Comparison of ENCODE assay signal across 1 cellular context in the genomic region with DNA sequence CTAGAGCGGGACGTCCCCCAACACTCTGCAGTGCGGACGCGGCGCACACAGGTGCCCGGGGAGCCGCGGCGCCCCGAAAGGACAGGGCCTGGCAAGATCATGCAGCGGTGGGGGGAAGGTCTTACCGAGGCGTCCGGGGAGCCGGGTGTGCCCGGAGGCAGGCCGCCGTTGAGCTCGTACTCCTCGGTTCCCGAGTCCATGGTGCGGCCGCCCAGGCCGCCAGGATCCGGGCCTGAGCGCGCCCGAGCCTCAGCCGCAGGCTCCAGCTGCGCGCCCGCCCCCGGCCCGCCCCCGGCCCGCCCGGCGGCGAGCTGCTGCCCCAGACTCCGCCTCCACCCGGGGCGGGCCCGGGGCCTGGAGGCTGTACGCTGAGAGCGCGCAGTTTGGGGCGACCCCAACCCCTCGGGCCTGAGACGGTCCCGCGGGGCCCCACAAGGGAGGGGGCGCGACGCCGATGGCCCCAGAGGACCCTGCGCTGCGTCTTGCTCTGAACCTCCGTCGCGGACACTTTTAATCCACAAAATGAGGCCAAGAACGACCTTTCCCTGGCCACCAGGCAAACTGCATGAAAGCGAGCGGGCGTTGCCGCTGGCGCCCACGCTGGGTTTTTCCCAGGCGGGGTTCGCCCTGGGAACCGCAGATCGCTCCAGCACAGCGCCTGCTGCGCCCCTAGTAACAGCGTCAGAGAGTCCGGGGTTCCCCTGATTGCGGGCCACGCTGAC.
TF ChIP-seq lines count a peak whose summit lies in the region.

A gene with protein sequence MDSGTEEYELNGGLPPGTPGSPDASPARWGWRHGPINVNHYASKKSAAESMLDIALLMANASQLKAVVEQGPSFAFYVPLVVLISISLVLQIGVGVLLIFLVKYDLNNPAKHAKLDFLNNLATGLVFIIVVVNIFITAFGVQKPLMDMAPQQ (minus strand): TSS at position 234 of the 722 bp plus-strand sequence. CDS start 34 bp downstream, at position 200.

TF ChIP-seq in HepG2, 621 proteins besides CTCF, POLR2A, EP300 and RAD21 (continued from another document):
- 0 out of 2 replicates have a peak, but pooled peaks have one; percentile 60 for TF ChIP-seq ZBTB10 (CRISPR knock-in tag; IDR thresholded peaks at IDR 0.05; ENCODE audit: borderline replicate concordance)
- TF ChIP-seq SALL1 (CRISPR knock-in tag; IDR thresholded peaks at IDR 0.05) = 0 out of 2 replicates have a peak, but pooled peaks have one; percentile 2
- 0 out of 2 replicates have a peak, but pooled peaks have one; percentile 16 for TF ChIP-seq ZNF556 (CRISPR knock-in tag; IDR thresholded peaks at IDR 0.05; ENCODE audit: borderline replicate concordance)
- peak; percentile 41; the same call in 1 of the 2 replicates for TF ChIP-seq ZC3H13 (CRISPR knock-in tag; IDR thresholded peaks at IDR 0.05)
- TF ChIP-seq ZNF839 (CRISPR knock-in tag; IDR thresholded peaks at IDR 0.05; ENCODE audit: borderline replicate concordance) = no peak
- peak; percentile 2 for TF ChIP-seq ZEB1 (IDR thresholded peaks at IDR 0.05; ENCODE audit: insufficient replicate concordance, low read depth)
- peak; percentile 77 for TF ChIP-seq ZNF329 (CRISPR knock-in tag; IDR thresholded peaks at IDR 0.05; ENCODE audit: low read depth)
- no peak for TF ChIP-seq ATRX (CRISPR knock-in tag; IDR thresholded peaks at IDR 0.05; ENCODE audit: borderline replicate concordance)
- peak; percentile 89 for TF ChIP-seq POLR2G (IDR thresholded peaks at IDR 0.05; ENCODE audit: low read depth, low read length)
- TF ChIP-seq ATF2 (CRISPR knock-in tag; IDR thresholded peaks at IDR 0.05) = peak; percentile 26; the same call in 1 of the 2 replicates
